In the genomic region with DNA sequence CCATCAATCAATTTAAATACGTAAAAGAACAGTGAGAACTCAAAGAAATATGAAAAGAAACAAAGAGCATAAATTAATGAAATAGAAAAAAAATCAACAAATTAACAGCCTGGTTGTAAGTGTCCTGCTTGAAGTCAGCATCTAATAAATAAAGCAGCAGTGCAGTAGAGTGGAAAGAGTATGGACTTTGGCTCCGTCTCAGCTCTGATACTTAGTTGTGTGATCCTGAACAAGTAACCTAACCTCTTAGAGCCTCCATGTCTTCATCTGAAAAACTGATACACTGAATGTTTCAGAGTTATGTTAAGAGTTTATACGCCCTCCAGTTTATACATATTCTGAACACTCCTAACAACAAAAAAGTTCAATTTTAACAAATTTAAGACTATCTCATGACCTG, we compare ENCODE assay signal across 20 cellular contexts. TPM values are rescaled to one million over a fixed set of nuclear protein-coding genes. Genes with fewer than 3 reads are reported as not detected.
DNase-seq lines count a peak whose midpoint lies in the region; ATAC-seq, FAIRE-seq and TF ChIP-seq lines count a peak whose summit lies in the region.
"Had no signal": no experiment of that assay in that cellular context is flagged by ENCODE, and none has a peak within 500 bp of the region (broad histone marks: within the 10 kb centered on the region; RNA-seq: fewer than 3 reads in every experiment).

No MANE protein-coding gene starts in this region.

- H3K27me3 ChIP-seq in foreskin keratinocyte = no peaks in the 10 kb centered on the region
- H3K27me3 ChIP-seq: BE2C had no signal

- peak overlapping the region; percentile 100 for H3K27ac Mint-ChIP-seq in glutamatergic neuron (ENCODE audit: unreplicated experiment)
- H3K27ac Mint-ChIP-seq: HFFc6, T-helper 17 cell had no signal

- no peak for TF ChIP-seq POLR2A in H54 (IDR thresholded peaks at IDR 0.05; ENCODE audit: low read depth, low read length)

- peaks cover 30% of the 10 kb centered on the region for H3K4me1 Mint-ChIP-seq in glutamatergic neuron (ENCODE audit: low read depth, unreplicated experiment)

- no peak for DNase-seq in D721Med (ENCODE audit: insufficient read length, low spot score)
- no peak for DNase-seq in H54 (ENCODE audit: insufficient read length, low spot score)
- DNase-seq in NCI-H69 (lab: John Stamatoyannopoulos, UW) = peak; percentile 2
- no peak for DNase-seq in glutamatergic neuron
- no peak for DNase-seq in SHP77 (lab: John Stamatoyannopoulos, UW)
- DNase-seq in pons (ENCODE audit: low spot score) = no peak
- no peak for DNase-seq in foreskin keratinocyte
- DNase-seq: BE2C, DMS153, H7, HFFc6, KBM-7, NCI-H1105 treated with DMSO at 0.1 percent for 48 hours, NCI-H2081 treated with DMSO at 0.1 percent for 48 hours, NCI-H510A, NCI-H774, Right ventricle myocardium superior, SW 1271, T-helper 17 cell had no signal

- peak overlapping the region; percentile 53 for H3K4me3 Mint-ChIP-seq in glutamatergic neuron (ENCODE audit: unreplicated experiment)
- H3K4me3 Mint-ChIP-seq: HFFc6, T-helper 17 cell had no signal

- no peak overlapping the region for H3K27ac ChIP-seq in foreskin keratinocyte
- H3K27ac ChIP-seq: A549 had no signal

- no peaks in the 10 kb centered on the region for H3K36me3 Mint-ChIP-seq in glutamatergic neuron (ENCODE audit: unreplicated experiment)

- no peak for ATAC-seq in foreskin keratinocyte
- ATAC-seq: A549, T-helper 17 cell had no signal

- no peaks in the 10 kb centered on the region for H3K4me1 ChIP-seq in foreskin keratinocyte
- H3K4me1 ChIP-seq: A549 had no signal

- peaks cover 5% of the 10 kb centered on the region for H3K9me3 Mint-ChIP-seq in glutamatergic neuron (ENCODE audit: unreplicated experiment)
- H3K9me3 Mint-ChIP-seq: HFFc6 had no signal

- H3K27me3 Mint-ChIP-seq in glutamatergic neuron (ENCODE audit: unreplicated experiment) = peaks cover 3% of the 10 kb centered on the region
- H3K27me3 Mint-ChIP-seq: T-helper 17 cell had no signal

- no peak for TF ChIP-seq CTCF in D721Med (IDR thresholded peaks at IDR 0.05; ENCODE audit: insufficient read depth, missing control alignments)
- no peak for TF ChIP-seq CTCF in glutamatergic neuron (IDR thresholded peaks at IDR 0.05; ENCODE audit: partially characterized antibody, unreplicated experiment)
- TF ChIP-seq CTCF in foreskin keratinocyte (conservative IDR thresholded peaks at IDR 0.05) = no peak

- FAIRE-seq in D721Med (lab: Jason Lieb, UNC) (peak; percentile 35), H54 (lab: Jason Lieb, UNC) (peak; percentile 60)
- FAIRE-seq: A549 had no signal

RNA-seq across cellular contexts. Expression of a gene that starts 44.6 kb away (rescaled TPM):
- total RNA-seq in glutamatergic neuron (ENCODE audit: unreplicated experiment) (91.8 TPM), foreskin keratinocyte (20.1 and 24.0 TPM in 2 replicates)
- polyA plus RNA-seq in foreskin keratinocyte = 14.4 and 18.5 TPM in 2 replicates
